In the genomic region with DNA sequence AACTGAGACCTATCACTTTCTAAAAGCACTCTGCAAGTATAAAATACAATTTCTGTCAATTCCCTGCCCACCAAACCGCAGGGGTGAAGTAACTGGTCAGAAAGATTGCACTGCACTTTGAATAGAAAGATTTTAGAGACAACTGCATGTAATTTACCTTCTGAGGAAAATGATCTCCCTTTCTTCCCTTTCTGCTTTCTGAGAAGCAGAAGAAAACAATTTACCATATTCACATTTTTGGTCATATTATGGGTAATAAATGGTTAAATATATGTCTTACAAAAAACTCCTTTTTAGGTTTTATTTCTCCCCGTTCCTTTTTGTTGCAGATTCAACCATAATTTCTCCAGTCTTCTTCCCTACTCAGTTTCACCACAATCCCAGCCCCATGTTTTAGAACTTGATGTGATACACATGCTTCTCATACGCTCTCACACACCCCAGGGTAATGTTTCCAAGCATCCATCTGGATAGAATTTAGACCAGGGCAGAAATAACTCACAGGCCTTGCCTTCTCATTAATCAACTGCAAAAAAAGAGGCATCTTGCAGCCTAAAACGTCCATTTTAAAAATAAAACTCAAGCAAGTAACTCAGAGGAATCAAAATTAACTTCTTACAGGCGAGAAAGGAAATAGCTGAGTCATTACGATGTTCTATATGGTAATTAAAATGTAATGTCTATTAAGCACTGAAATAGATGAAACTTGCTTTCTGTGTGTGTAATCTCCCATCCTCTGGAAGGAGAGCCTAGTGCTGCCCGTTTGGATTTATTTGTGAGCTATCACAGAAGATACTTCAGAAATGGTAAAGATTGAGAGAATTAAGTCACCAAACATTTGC, we compare ENCODE assay signal across 10 cellular contexts.
DNase-seq lines count a peak whose midpoint lies in the region; TF ChIP-seq lines count a peak whose summit lies in the region.
"Had no signal": no experiment of that assay in that cellular context is flagged by ENCODE, and none has a peak within 500 bp of the region (broad histone marks: within the 10 kb centered on the region; RNA-seq: fewer than 3 reads in every experiment).

No MANE protein-coding gene starts in this region.

- H3K9me3 ChIP-seq in SK-N-MC (ENCODE audit: low read depth, low read length) = no peaks in the 10 kb centered on the region

- no peak for TF ChIP-seq CTCF in fibroblast of pulmonary artery (IDR thresholded peaks at IDR 0.05; ENCODE audit: low read length, missing control alignments)

- H3K4me3 ChIP-seq in SK-N-MC (peak overlapping the region; percentile 42), fibroblast of pulmonary artery (replicated peaks; ENCODE audit: low read depth, low read length) (no peak overlapping the region), rectal smooth muscle tissue (ENCODE audit: low read length) (no peak overlapping the region)

- H3K36me3 ChIP-seq in SK-N-MC (ENCODE audit: insufficient read depth, low read length) = no peaks in the 10 kb centered on the region
- H3K36me3 ChIP-seq in rectal smooth muscle tissue (ENCODE audit: control insufficient read depth, insufficient read depth, low read length) = no peaks in the 10 kb centered on the region

- no peaks in the 10 kb centered on the region for H3K4me1 ChIP-seq in rectal smooth muscle tissue (ENCODE audit: control insufficient read depth, insufficient read depth, low read length)

- H3K27ac ChIP-seq in SK-N-MC = peak overlapping the region; percentile 85
- peak overlapping the region; percentile 26 for H3K27ac ChIP-seq in rectal smooth muscle tissue (ENCODE audit: low read depth, low read length)

- peak overlapping the region; percentile 41 for H3K9ac ChIP-seq in SK-N-MC (ENCODE audit: insufficient read length)
- no peak overlapping the region for H3K9ac ChIP-seq in rectal smooth muscle tissue (ENCODE audit: low read length)

- DNase-seq in DMS114 treated with DMSO at 0.1 percent for 48 hours (lab: John Stamatoyannopoulos, UW; ENCODE audit: unreplicated experiment) (peak; percentile 82), SK-N-MC (ENCODE audit: low read depth, low spot score) (no peak), fibroblast of pulmonary artery (ENCODE audit: low read depth) (peak; percentile 30), activated gamma-delta T cell treated with Interleukin-2 at 50 U/mL for 16 hours (no peak), putamen (ENCODE audit: low spot score) (no peak), NCI-H2227 (lab: John Stamatoyannopoulos, UW; ENCODE audit: unreplicated experiment) (no peak), activated T-cell treated with anti-CD3 and anti-CD28 coated beads for 4 hours (no peak)
- DNase-seq: DND-41, SW 1271 had no signal

- no peaks in the 10 kb centered on the region for H3K27me3 ChIP-seq in rectal smooth muscle tissue (ENCODE audit: control insufficient read depth, insufficient read depth, low read length)

Comparison
In these comparisons a context has a peak if more than half of its experiments do, and no peak if none do; other contexts are left out.
1. DNase-seq: peak in DMS114 treated with DMSO at 0.1 percent for 48 hours (single experiment) and fibroblast of pulmonary artery (single experiment); none in SK-N-MC (single experiment), activated gamma-delta T cell treated with Interleukin-2 at 50 U/mL for 16 hours (single experiment), putamen (single experiment), NCI-H2227 (single experiment) and activated T-cell treated with anti-CD3 and anti-CD28 coated beads for 4 hours (single experiment).